Comparison of ENCODE assay signal across 2 cellular contexts in the genomic region with DNA sequence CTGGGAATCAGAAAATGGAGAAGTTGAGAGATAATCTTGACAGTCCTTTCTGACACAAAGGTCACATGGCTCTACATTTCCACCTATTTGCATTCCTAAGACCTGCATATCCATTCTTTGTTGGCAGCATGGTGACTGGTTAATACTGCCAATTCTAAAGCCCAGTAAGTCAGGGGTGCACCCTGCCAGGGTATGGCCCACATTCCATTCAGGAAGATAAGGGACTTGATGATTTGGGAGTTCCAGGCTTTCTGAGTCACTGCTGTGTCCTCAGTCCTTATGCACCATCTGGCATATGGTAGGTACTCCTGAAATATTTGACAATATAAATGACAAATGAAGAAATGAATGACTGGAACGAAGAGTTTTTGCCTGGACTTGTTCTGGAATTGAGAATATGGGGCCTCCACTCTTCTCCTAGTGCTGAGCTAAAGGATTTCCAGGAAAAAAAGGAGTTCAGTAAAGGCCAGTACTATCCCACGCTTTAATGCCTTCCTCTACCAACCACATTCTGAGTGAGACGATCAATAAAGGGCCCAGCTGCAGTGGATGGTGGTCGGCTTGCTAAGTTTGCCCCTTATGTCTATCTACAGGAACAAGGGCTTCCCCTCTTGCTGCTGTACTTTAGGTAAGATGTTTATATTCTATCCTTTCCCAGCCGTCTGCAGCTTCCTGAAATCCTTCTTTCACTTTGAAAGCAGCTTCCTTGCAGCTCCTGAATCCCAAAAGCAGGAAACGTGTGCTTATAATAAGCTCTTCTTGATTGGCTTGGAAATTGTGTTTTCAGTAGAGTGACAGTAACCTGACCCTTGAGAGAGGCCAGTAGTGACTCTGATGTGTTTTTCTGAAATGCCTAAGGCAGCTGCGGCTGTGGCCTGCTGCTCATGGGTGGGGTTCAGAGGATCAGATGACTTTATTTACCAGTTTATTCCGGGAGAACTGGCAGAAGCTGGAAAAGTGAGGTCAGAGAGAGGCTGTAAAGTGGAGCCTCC.
TF ChIP-seq lines count a peak whose summit lies in the region.

No MANE protein-coding gene starts in this region.

TF ChIP-seq in GM23338, 12 proteins besides CTCF, POLR2A, EP300 and RAD21 (continued from another document):
- TF ChIP-seq, protein P1, sequence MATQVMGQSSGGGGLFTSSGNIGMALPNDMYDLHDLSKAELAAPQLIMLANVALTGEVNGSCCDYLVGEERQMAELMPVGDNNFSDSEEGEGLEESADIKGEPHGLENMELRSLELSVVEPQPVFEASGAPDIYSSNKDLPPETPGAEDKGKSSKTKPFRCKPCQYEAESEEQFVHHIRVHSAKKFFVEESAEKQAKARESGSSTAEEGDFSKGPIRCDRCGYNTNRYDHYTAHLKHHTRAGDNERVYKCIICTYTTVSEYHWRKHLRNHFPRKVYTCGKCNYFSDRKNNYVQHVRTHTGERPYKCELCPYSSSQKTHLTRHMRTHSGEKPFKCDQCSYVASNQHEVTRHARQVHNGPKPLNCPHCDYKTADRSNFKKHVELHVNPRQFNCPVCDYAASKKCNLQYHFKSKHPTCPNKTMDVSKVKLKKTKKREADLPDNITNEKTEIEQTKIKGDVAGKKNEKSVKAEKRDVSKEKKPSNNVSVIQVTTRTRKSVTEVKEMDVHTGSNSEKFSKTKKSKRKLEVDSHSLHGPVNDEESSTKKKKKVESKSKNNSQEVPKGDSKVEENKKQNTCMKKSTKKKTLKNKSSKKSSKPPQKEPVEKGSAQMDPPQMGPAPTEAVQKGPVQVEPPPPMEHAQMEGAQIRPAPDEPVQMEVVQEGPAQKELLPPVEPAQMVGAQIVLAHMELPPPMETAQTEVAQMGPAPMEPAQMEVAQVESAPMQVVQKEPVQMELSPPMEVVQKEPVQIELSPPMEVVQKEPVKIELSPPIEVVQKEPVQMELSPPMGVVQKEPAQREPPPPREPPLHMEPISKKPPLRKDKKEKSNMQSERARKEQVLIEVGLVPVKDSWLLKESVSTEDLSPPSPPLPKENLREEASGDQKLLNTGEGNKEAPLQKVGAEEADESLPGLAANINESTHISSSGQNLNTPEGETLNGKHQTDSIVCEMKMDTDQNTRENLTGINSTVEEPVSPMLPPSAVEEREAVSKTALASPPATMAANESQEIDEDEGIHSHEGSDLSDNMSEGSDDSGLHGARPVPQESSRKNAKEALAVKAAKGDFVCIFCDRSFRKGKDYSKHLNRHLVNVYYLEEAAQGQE (IDR thresholded peaks at IDR 0.05; ENCODE audit: unreplicated experiment): no peak

TF ChIP-seq in PFSK-1, 5 proteins besides CTCF, POLR2A, EP300 and RAD21 (continued from another document):
- peak; percentile 50 for TF ChIP-seq POLR2AphosphoS5 (IDR thresholded peaks at IDR 0.05; ENCODE audit: low read depth, low read length)
